ENCODE assay signal across 8 cellular contexts in the genomic region with DNA sequence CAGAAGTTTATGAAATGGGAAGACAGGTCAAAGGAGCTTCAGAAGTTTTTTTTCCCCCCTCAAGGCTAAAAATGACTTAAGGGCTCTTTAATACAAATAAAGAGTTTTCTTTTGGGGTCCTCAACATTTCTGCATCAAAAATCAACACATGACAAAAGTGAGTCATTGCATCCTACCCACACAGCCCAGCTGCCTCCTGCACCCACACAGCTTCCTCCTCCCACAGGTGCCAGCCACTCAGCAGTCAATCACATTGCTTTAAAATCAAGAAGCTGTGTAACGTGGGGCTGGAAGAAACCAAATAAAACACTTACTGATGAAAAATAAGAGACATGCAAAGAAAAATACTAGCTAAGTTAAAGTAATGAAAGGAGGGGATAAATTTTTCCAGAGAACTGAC.
DNase-seq lines count a peak whose midpoint lies in the region; ATAC-seq, FAIRE-seq and TF ChIP-seq lines count a peak whose summit lies in the region.

No MANE protein-coding gene starts in this region.

- no peaks in the 10 kb centered on the region for H3K27me3 Mint-ChIP-seq in activated T-helper 17 cell treated with anti-CD3 and anti-CD28 coated beads, Interleukin-2, amount 50 U/mL, for 72 hours

- H3F3A ChIP-seq in MM.1S (ENCODE audit: insufficient read depth, low read length): peaks cover 25% of the 10 kb centered on the region

- H3K36me3 Mint-ChIP-seq in activated T-helper 17 cell treated with anti-CD3 and anti-CD28 coated beads, Interleukin-2, amount 50 U/mL, for 72 hours (ENCODE audit: low read depth): peaks cover 7% of the 10 kb centered on the region

- H3K9me2 ChIP-seq in MM.1S (replicated peaks; ENCODE audit: insufficient read depth, low read length): no peaks in the 10 kb centered on the region

- H3K79me2 ChIP-seq in MM.1S (ENCODE audit: low read length): peaks cover 15% of the 10 kb centered on the region; the same call in 1 of the 2 replicates

- H3K36me3 ChIP-seq in MM.1S (replicated peaks; ENCODE audit: insufficient read depth, low read length): no peaks in the 10 kb centered on the region

- no peak overlapping the region for H3K27ac ChIP-seq in MM.1S (ENCODE audit: low read length)

- ATAC-seq in activated T-helper 17 cell treated with anti-CD3 and anti-CD28 coated beads, Interleukin-2, amount 50 U/mL, for 72 hours (replicated peaks): peak; percentile 58
- ATAC-seq in GM18907 (IDR thresholded peaks at IDR 0.05; ENCODE audit: unreplicated experiment): no peak

- H3K27me3 ChIP-seq in MM.1S (replicated peaks; ENCODE audit: insufficient read depth, low read length): no peaks in the 10 kb centered on the region

- H3K9me3 ChIP-seq in MM.1S (replicated peaks; ENCODE audit: insufficient read depth, low read length): no peaks in the 10 kb centered on the region

- no peaks in the 10 kb centered on the region for H4K20me1 ChIP-seq in MM.1S (ENCODE audit: insufficient read depth, low read length)

- H3K4me3 ChIP-seq in MM.1S (ENCODE audit: low read length): no peak overlapping the region

- no peak overlapping the region for H3K27ac Mint-ChIP-seq in activated T-helper 17 cell treated with anti-CD3 and anti-CD28 coated beads, Interleukin-2, amount 50 U/mL, for 72 hours

- no peaks in the 10 kb centered on the region for H3K9me3 Mint-ChIP-seq in activated T-helper 17 cell treated with anti-CD3 and anti-CD28 coated beads, Interleukin-2, amount 50 U/mL, for 72 hours

- TF ChIP-seq CTCF in MM.1S (IDR thresholded peaks at IDR 0.05; ENCODE audit: low read length): no peak

- peak overlapping the region; percentile 16; the same call in 1 of the 2 replicates for H3K4me2 ChIP-seq in MM.1S (ENCODE audit: low read depth, low read length)

- H3K4me1 Mint-ChIP-seq in activated T-helper 17 cell treated with anti-CD3 and anti-CD28 coated beads, Interleukin-2, amount 50 U/mL, for 72 hours: peaks cover 25% of the 10 kb centered on the region

- H3K4me3 Mint-ChIP-seq in activated T-helper 17 cell treated with anti-CD3 and anti-CD28 coated beads, Interleukin-2, amount 50 U/mL, for 72 hours: peak overlapping the region; percentile 18

- no peak overlapping the region for H2AFZ ChIP-seq in MM.1S (ENCODE audit: low read length)

- FAIRE-seq in GM19239 (lab: Jason Lieb, UNC): peak; percentile 66

- H3K4me1 ChIP-seq in MM.1S (ENCODE audit: low read length): peaks cover 33% of the 10 kb centered on the region

- H3K9ac ChIP-seq in MM.1S (ENCODE audit: low read length): no peak overlapping the region

- DNase-seq in GM19239 (ENCODE audit: insufficient read length, low spot score) (no peak), MM.1S (peak; percentile 33), NCI-H524 treated with DMSO at 0.1 percent for 48 hours (lab: John Stamatoyannopoulos, UW) (no peak), NCI-H2107 (lab: John Stamatoyannopoulos, UW) (no peak), dedifferentiated amniotic fluid mesenchymal stem cell (ENCODE audit: extremely low spot score) (no peak)
- DNase-seq in stimulated activated CD4-positive, alpha-beta T cell treated with anti-CD3 and anti-CD28 coated beads, Interleukin-2, amount 100 ng/mL, for 24 hours: peak; percentile 24 to 40

Comparison
In these comparisons a context has a peak if more than half of its experiments do, and no peak if none do; other contexts are left out.
1. DNase-seq: peak in MM.1S (single experiment) and stimulated activated CD4-positive, alpha-beta T cell treated with anti-CD3 and anti-CD28 coated beads, Interleukin-2, amount 100 ng/mL, for 24 hours (2 of 2); none in GM19239 (single experiment), NCI-H524 treated with DMSO at 0.1 percent for 48 hours (single experiment), NCI-H2107 (single experiment) and dedifferentiated amniotic fluid mesenchymal stem cell (single experiment).